24 cellular contexts compared by ENCODE assay signal in the genomic region with DNA sequence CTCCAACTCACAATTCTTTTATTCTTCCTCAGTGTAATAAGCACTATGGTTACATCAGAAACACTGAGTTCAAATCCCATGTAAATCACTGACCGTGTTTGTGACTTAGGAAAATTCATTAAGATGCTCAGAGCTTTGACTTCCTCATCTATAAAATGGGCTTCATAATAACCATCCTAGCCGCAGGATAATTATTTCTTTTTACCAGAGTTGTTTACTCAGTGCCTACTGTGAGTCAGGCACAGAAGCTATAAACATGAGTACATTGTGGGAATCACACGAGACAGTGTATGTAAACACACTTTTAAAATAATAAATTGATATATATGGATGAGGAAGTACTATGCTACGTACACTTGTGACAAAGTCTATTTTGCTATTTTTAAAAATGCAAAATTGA.
"Had no signal": no experiment of that assay in that cellular context is flagged by ENCODE, and none has a peak within 500 bp of the region (broad histone marks: within the 10 kb centered on the region; RNA-seq: fewer than 3 reads in every experiment).

No MANE protein-coding gene starts in this region.

- H3K27me3 Mint-ChIP-seq: activated B cell treated with CpG ODN at 0.5 μM for 24 hours; activated CD8-positive, alpha-beta T cell treated with anti-CD3 and anti-CD28 coated beads for 36 hours; brain had no signal

- H3K4me1 ChIP-seq: ascending aorta, colonic mucosa, lower lobe of right lung, spleen, suprapubic skin, tibial artery, upper lobe of right lung had no signal

- H3K27ac ChIP-seq: ascending aorta, cardiac muscle cell, colonic mucosa, epithelial cell of prostate, lower lobe of right lung, spleen, suprapubic skin, tibial artery, upper lobe of right lung had no signal

- H3K27ac Mint-ChIP-seq: activated B cell treated with CpG ODN at 0.5 μM for 24 hours; activated CD8-positive, alpha-beta T cell treated with anti-CD3 and anti-CD28 coated beads for 36 hours; activated naive CD4-positive, alpha-beta T cell treated with anti-CD3 and anti-CD28 coated beads, Interleukin-2, amount 50 U/mL, for 72 hours; activated T-helper 2 cell treated with anti-CD3 and anti-CD28 coated beads, Interferon-gamma antibody, Interleukin-2, Interleukin-4, amounts not matched to agents 10 μg/mL and 5 μg/mL and 100 μg/mL, durations not matched to agents 14 hours and 24 hours and 36 hours; natural killer cell had no signal

- H3K4me3 ChIP-seq: ascending aorta, cardiac muscle cell, colonic mucosa, lower lobe of right lung, spleen, suprapubic skin, tibial artery, upper lobe of right lung had no signal

- H3K4me3 Mint-ChIP-seq: activated B cell treated with CpG ODN at 0.5 μM for 24 hours; activated CD8-positive, alpha-beta T cell treated with anti-CD3 and anti-CD28 coated beads for 36 hours; activated T-cell treated with anti-CD3 and anti-CD28 coated beads, Interleukin-2, amount 50 U/mL, for 4 hours; brain; natural killer cell had no signal

- H3K36me3 ChIP-seq: ascending aorta, cardiac muscle cell, colonic mucosa, lower lobe of right lung, spleen, suprapubic skin, tibial artery, upper lobe of right lung had no signal

- H3K27me3 ChIP-seq: ascending aorta, colonic mucosa, spleen, suprapubic skin, tibial artery, upper lobe of right lung had no signal

- ATAC-seq: activated CD8-positive, alpha-beta T cell treated with anti-CD3 and anti-CD28 coated beads for 36 hours; activated naive CD4-positive, alpha-beta T cell treated with anti-CD3 and anti-CD28 coated beads, Interleukin-2, amount 50 U/mL, for 72 hours; activated T-cell treated with anti-CD3 and anti-CD28 coated beads, Interleukin-2, amount 50 U/mL, for 4 hours; left lobe of liver; lower lobe of right lung; natural killer cell; right cardiac atrium; upper lobe of right lung had no signal

- H3K9me3 Mint-ChIP-seq: activated B cell treated with CpG ODN at 0.5 μM for 24 hours; activated CD8-positive, alpha-beta T cell treated with anti-CD3 and anti-CD28 coated beads for 36 hours; activated T-cell treated with anti-CD3 and anti-CD28 coated beads, Interleukin-2, amount 50 U/mL, for 4 hours; activated T-helper 2 cell treated with anti-CD3 and anti-CD28 coated beads, Interferon-gamma antibody, Interleukin-2, Interleukin-4, amounts not matched to agents 10 μg/mL and 5 μg/mL and 100 μg/mL, durations not matched to agents 14 hours and 24 hours and 36 hours had no signal

- H3K9me3 ChIP-seq: ascending aorta, colonic mucosa, lower lobe of right lung, suprapubic skin, tibial artery, upper lobe of right lung had no signal

- H3K36me3 Mint-ChIP-seq: activated naive CD4-positive, alpha-beta T cell treated with anti-CD3 and anti-CD28 coated beads, Interleukin-2, amount 50 U/mL, for 72 hours; brain; natural killer cell had no signal

- DNase-seq: activated B cell treated with CpG ODN at 0.5 μM for 24 hours; activated CD4-positive, alpha-beta T cell treated with anti-CD3 and anti-CD28 coated beads, Interleukin-2, amount 50 U/mL, for 1 hour; activated CD8-positive, alpha-beta T cell treated with anti-CD3 and anti-CD28 coated beads for 36 hours; activated T-cell treated with anti-CD3 and anti-CD28 coated beads, Interleukin-2, amount 50 U/mL, for 4 hours; cerebellar nuclear complex; colonic mucosa; effector CD8-positive, alpha-beta T cell; kidney glomerular epithelial cell; lower lobe of right lung; mesendoderm; natural killer cell; right cardiac atrium; spleen; stimulated activated naive CD4-positive, alpha-beta T cell; tibial artery; upper lobe of right lung had no signal

- H3K4me1 Mint-ChIP-seq: activated B cell treated with CpG ODN at 0.5 μM for 24 hours, natural killer cell had no signal
